ENCODE assay signal across 21 cellular contexts in the genomic region with DNA sequence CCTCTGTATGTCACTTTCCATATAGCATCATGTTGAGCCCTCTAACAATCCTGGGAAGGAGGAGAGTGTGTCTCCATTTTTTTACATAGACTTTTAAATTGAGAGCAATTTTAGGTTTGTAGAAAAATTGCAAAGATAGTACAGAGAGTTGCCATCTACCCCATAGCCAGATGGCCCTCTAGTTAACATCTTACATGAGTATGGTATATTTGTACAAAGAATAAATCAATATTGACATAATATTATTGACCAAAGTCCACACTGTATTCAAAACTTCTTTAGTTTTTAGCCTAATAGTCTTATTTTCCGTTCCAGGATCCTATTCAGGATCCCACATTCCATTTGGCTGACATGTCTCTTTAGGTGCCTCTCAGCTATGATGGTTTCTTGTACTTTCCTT.
"Had no signal": no experiment of that assay in that cellular context is flagged by ENCODE, and none has a peak within 500 bp of the region (broad histone marks: within the 10 kb centered on the region; RNA-seq: fewer than 3 reads in every experiment).

No MANE protein-coding gene starts in this region.

- H3K27ac ChIP-seq: coronary artery, dorsolateral prefrontal cortex, esophagus muscularis mucosa, foreskin keratinocyte, gastroesophageal sphincter, heart left ventricle, hepatocyte, left lung, lower lobe of right lung had no signal

- ATAC-seq: foreskin keratinocyte, gastroesophageal sphincter, heart left ventricle, left lung, left ventricle myocardium superior, lower lobe of right lung, mucosa of descending colon had no signal

- H3K9me3 ChIP-seq: esophagus muscularis mucosa, gastroesophageal sphincter, heart left ventricle, left lung, lower lobe of right lung, mucosa of descending colon had no signal

- H3K4me1 ChIP-seq: esophagus muscularis mucosa, foreskin keratinocyte, gastroesophageal sphincter, heart left ventricle, left lung, lower lobe of right lung had no signal

- H3K4me3 ChIP-seq: coronary artery, dorsolateral prefrontal cortex, esophagus muscularis mucosa, gastroesophageal sphincter, heart left ventricle, hepatocyte, left lung, lower lobe of right lung, mucosa of descending colon had no signal

- DNase-seq: dermis blood vessel endothelial cell; dorsolateral prefrontal cortex; effector CD4-positive, alpha-beta T cell; effector memory CD4-positive, alpha-beta T cell; foreskin keratinocyte; heart left ventricle; hypothalamus; immature natural killer cell; islet precursor cell; kidney; kidney glomerular epithelial cell; left lung; left ventricle myocardium superior; lower lobe of right lung; mesenchymal stem cell; mucosa of descending colon; naive B cell had no signal

- H3K27me3 ChIP-seq: esophagus muscularis mucosa, foreskin keratinocyte, gastroesophageal sphincter, heart left ventricle, hepatocyte, left lung had no signal

- H3K36me3 ChIP-seq: esophagus muscularis mucosa, gastroesophageal sphincter, heart left ventricle, left lung, lower lobe of right lung had no signal
